ENCODE assay signal across 9 cellular contexts in genomic region chr11:129960216-129961214, GRCh38. TPM values are rescaled to one million over a fixed set of nuclear protein-coding genes. Genes with fewer than 3 reads are reported as not detected.
DNase-seq lines count a peak whose midpoint lies in the region; ATAC-seq and TF ChIP-seq lines count a peak whose summit lies in the region.
"Had no signal": no experiment of that assay in that cellular context is flagged by ENCODE, and none has a peak within 500 bp of the region (broad histone marks: within the 10 kb centered on the region; RNA-seq: fewer than 3 reads in every experiment).

No MANE protein-coding gene starts in this region.

- H2AFZ ChIP-seq in fibroblast of lung (ENCODE audit: low read length) = no peak overlapping the region

- no peak overlapping the region for H3K4me3 ChIP-seq in fibroblast of lung (replicated peaks in 1 of 4; ENCODE audit: control extremely low read depth in 1 of 4, insufficient read depth in 1 of 4, low read depth in 3 of 4, low read length in 4 of 4)
- no peak overlapping the region for H3K4me3 ChIP-seq in tibial artery
- no peak overlapping the region for H3K4me3 ChIP-seq in H7 (ENCODE audit: insufficient read depth, low read depth, low read length)

- ATAC-seq in GM18499 (IDR thresholded peaks at IDR 0.05; ENCODE audit: insufficient read depth, unreplicated experiment) = peak; percentile 79
- ATAC-seq in GM21786 (IDR thresholded peaks at IDR 0.05; ENCODE audit: unreplicated experiment) = peak; percentile 93

- H3K4me2 ChIP-seq in fibroblast of lung (ENCODE audit: extremely low read depth, insufficient read depth, low read length) = peak overlapping the region; percentile 62

- no peaks in the 10 kb centered on the region for H3K9me3 ChIP-seq in fibroblast of lung (ENCODE audit: control insufficient read depth, insufficient read depth, low read depth, low read length)
- no peaks in the 10 kb centered on the region for H3K9me3 ChIP-seq in tibial artery

- no peak for TF ChIP-seq CTCF in fibroblast of lung (conservative IDR thresholded peaks at IDR 0.05 in 1 of 2, IDR thresholded peaks at IDR 0.05 in 1 of 2; ENCODE audit: low read depth in 1 of 2, low read length in 2 of 2)
- no peak for TF ChIP-seq CTCF in tibial artery (IDR thresholded peaks at IDR 0.05)

- peak; percentile 90 for DNase-seq in LHCN-M2 (ENCODE audit: low read depth)
- peak; percentile 94 to 95 for DNase-seq in fibroblast of lung (ENCODE audit: low read depth in 2 of 2)
- no peak for DNase-seq in tibial artery
- DNase-seq in superior temporal gyrus (ENCODE audit: extremely low spot score) = no peak
- no peak for DNase-seq in H7
- DNase-seq in activated CD4-positive, CD25-positive, alpha-beta regulatory T cell (lab: John Stamatoyannopoulos, UW) = no peak

- no peaks in the 10 kb centered on the region for H4K20me1 ChIP-seq in fibroblast of lung (ENCODE audit: control insufficient read depth, extremely low read depth, insufficient read depth, low read length)

- H3K27ac ChIP-seq in fibroblast of lung (ENCODE audit: insufficient read depth, low read length) (peak overlapping the region; percentile 30), tibial artery (no peak overlapping the region)
- H3K27ac ChIP-seq: VCaP had no signal

- H3K36me3 ChIP-seq in fibroblast of lung (ENCODE audit: control insufficient read depth, insufficient read depth, low read length) (peaks cover 3% of the 10 kb centered on the region), tibial artery (peaks cover 15 to 28% (median 19%) of the 10 kb centered on the region in 3 donors), H7 (replicated peaks; ENCODE audit: control insufficient read depth, insufficient read depth, low read length) (no peaks in the 10 kb centered on the region; the same call in none of the 2 replicates)

- H3K27me3 ChIP-seq in fibroblast of lung (ENCODE audit: control insufficient read depth, insufficient read depth, low read length) (no peaks in the 10 kb centered on the region), tibial artery (no peaks in the 10 kb centered on the region), H7 (ENCODE audit: control insufficient read depth, insufficient read depth, low read length) (no peaks in the 10 kb centered on the region)

- H3K79me2 ChIP-seq in fibroblast of lung (ENCODE audit: control insufficient read depth, insufficient read depth, low read length) = no peaks in the 10 kb centered on the region

- no peak overlapping the region for H3K9ac ChIP-seq in fibroblast of lung (ENCODE audit: insufficient read depth, low read length)

- H3K4me1 ChIP-seq in fibroblast of lung (ENCODE audit: control insufficient read depth, extremely low read depth, insufficient read depth, low read length) (peaks cover 8% of the 10 kb centered on the region), tibial artery (no peaks in the 10 kb centered on the region)

- intact Hi-C loops in tibial artery (cut with DNase I; ENCODE audit: low total_unique reads) = no loop called here

RNA-seq across cellular contexts. Expression of gene PRDM10, which starts 42.1 kb away (rescaled TPM):
- 5.6 and 7.2 TPM in 2 replicates for total RNA-seq in LHCN-M2 (2014; rRNA removed)
- 1.6 TPM for polyA plus RNA-seq in LHCN-M2 (2012)
- 2.5 and 3.3 TPM in 2 replicates for total RNA-seq in fibroblast of lung
- 2.9 and 3.7 TPM in 2 replicates for polyA plus RNA-seq in fibroblast of lung
- polyA plus RNA-seq in fibroblast of lung (2012) = 2.3 and 2.5 TPM in 2 replicates
- polyA minus RNA-seq in fibroblast of lung (ENCODE audit: low replicate concordance) = 41.0 and 61.6 TPM in 2 replicates
- 10.6 and 13.0 TPM in 2 replicates for total RNA-seq in H7 (2014; rRNA removed; shearing (Covaris generic))

Comparison
In these comparisons a context has a peak if more than half of its experiments do, and no peak if none do; other contexts are left out.
1. DNase-seq: peak in LHCN-M2 (single experiment) and fibroblast of lung (2 of 2); none in tibial artery (0 of 2), superior temporal gyrus (single experiment), H7 (single experiment) and activated CD4-positive, CD25-positive, alpha-beta regulatory T cell (0 of 4).